In the genomic region with DNA sequence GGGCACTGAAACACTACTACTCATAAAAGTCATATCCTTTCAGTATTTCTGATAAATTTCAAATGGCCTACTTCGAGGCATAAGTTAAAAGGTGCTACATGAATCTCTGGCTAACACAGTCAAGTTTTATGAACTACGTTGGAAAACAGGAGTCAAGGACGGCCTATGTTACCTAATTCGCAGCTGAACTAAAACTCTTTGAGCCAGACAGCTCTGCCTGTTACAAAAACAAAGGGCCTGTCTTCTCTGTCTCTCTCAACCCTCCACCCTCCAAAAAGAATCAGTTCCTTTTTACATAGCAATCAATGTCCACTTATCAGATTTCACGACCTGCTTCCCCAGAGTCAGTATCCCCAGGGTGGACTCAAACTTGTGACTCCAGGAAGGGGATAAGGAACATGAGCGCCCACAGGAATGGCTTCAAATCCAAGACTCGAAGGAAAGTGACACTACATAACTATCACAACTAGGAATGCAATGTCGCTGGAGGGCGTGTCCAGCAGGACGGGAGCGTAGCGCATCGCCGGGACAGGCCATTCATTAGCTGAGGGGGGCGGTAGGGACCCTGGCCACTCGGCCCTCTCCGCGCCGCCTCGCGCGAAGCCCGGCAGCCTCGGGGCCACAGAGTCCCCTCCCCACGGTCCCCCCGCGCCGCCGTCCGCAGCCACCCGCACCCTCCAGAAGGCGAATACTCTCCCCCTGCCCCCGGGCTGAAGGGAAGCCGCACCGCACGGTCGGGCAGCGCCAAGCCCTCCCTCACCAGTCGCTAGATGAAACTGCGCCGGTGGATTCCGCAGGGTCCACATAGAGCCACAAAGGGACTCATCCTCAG, we compare ENCODE assay signal across 7 cellular contexts. TPM values are rescaled to one million over a fixed set of nuclear protein-coding genes. Genes with fewer than 3 reads are reported as not detected.
DNase-seq lines count a peak whose midpoint lies in the region; ATAC-seq and TF ChIP-seq lines count a peak whose summit lies in the region.

No MANE protein-coding gene starts in this region.

- peak overlapping the region; percentile 86 for H3K4me3 Mint-ChIP-seq in MCF 10A (ENCODE audit: unreplicated experiment)

- no peaks in the 10 kb centered on the region for H3K9me3 Mint-ChIP-seq in MCF 10A (ENCODE audit: unreplicated experiment)

- H2AFZ ChIP-seq in PC-9: peak overlapping the region; percentile 77

- H3K4me1 ChIP-seq in PC-9 (replicated peaks; ENCODE audit: insufficient read depth) (peaks cover 19% of the 10 kb centered on the region), iPS-20b (ENCODE audit: insufficient read depth, low read length) (peaks cover 16% of the 10 kb centered on the region), skeletal muscle satellite cell (ENCODE audit: control insufficient read depth, insufficient read depth, low read length) (peaks cover 17% of the 10 kb centered on the region)

- peaks cover 51% of the 10 kb centered on the region for H3K79me2 ChIP-seq in PC-9 (ENCODE audit: low read depth)

- peaks cover 6% of the 10 kb centered on the region for H4K20me1 ChIP-seq in PC-9 (ENCODE audit: insufficient read depth)

- no peak for TF ChIP-seq CTCF in PC-9 (conservative IDR thresholded peaks at IDR 0.05)
- TF ChIP-seq CTCF in MCF 10A (IDR thresholded peaks at IDR 0.05; ENCODE audit: unreplicated experiment): no peak

- POLR2A ChIA-PET in PC-9 (lab: Charles Lee; ENCODE audit: unreplicated experiment): no interaction called here
- POLR2A ChIA-PET in MCF 10A (lab: Yijun Ruan, JAX): interaction anchor here (0.5 to 3.8 kb wide), 12 partner anchors 12 to 820 kb away, joined by 3 to 82 read pairs (median 4); partner anchors contain the start of genes DOP1A, TPBG and UBE3D

- H3K9me2 ChIP-seq in PC-9 (ENCODE audit: insufficient read depth): no peaks in the 10 kb centered on the region

- BruUV-seq in PC-9 (replicated peaks; lab: Mats Ljungman, UMichigan) (TSS peak; percentile 46), MCF 10A (replicated peaks; lab: Mats Ljungman, UMichigan) (TSS peak; percentile 41)

- H3K36me3 Mint-ChIP-seq in MCF 10A (ENCODE audit: insufficient read depth, unreplicated experiment): peaks cover 4% of the 10 kb centered on the region

- H3K4me2 ChIP-seq in PC-9 (peak overlapping the region; percentile 79), skeletal muscle satellite cell (ENCODE audit: low read length) (peak overlapping the region; percentile 85)

- H3K36me3 ChIP-seq in PC-9 (ENCODE audit: low read depth): peaks cover 7% of the 10 kb centered on the region
- H3K36me3 ChIP-seq in iPS-20b (ENCODE audit: insufficient read depth, low read depth, low read length): peaks cover 19% of the 10 kb centered on the region; the same call in 1 of the 2 replicates
- H3K36me3 ChIP-seq in skeletal muscle satellite cell (ENCODE audit: insufficient read depth, low read length): no peaks in the 10 kb centered on the region

- H3K9me3 ChIP-seq in PC-9 (ENCODE audit: insufficient read depth, low read depth) (no peaks in the 10 kb centered on the region), iPS-20b (ENCODE audit: insufficient read depth, low read depth, low read length) (no peaks in the 10 kb centered on the region), skeletal muscle satellite cell (replicated peaks; ENCODE audit: low read length) (no peaks in the 10 kb centered on the region)

- CTCF ChIA-PET in PC-9 (lab: Charles Lee) (no interaction called here), MCF 10A (lab: Yijun Ruan, JAX) (interaction anchor here (0.5 to 4.2 kb wide), 5 partner anchors 807 to 1320 kb away, joined by 3 to 37 read pairs (median 8); partner anchors contain the start of genes DOP1A and UBE3D)

- H3K27me3 Mint-ChIP-seq in MCF 10A (ENCODE audit: insufficient read depth, unreplicated experiment): no peaks in the 10 kb centered on the region

- no peaks in the 10 kb centered on the region for H3K27me3 ChIP-seq in PC-9 (ENCODE audit: insufficient read depth, low read depth)
- H3K27me3 ChIP-seq in iPS-20b (ENCODE audit: insufficient read depth, low read length): no peaks in the 10 kb centered on the region
- no peaks in the 10 kb centered on the region for H3K27me3 ChIP-seq in skeletal muscle satellite cell (ENCODE audit: control insufficient read depth, insufficient read depth, low read length)

- H3K9ac ChIP-seq in iPS-20b (ENCODE audit: low read depth, low read length) (peak overlapping the region; percentile 95), skeletal muscle satellite cell (ENCODE audit: low read depth, low read length) (peak overlapping the region; percentile 97)

- H3K4me3 ChIP-seq in PC-9: peak overlapping the region; percentile 90
- peak overlapping the region; percentile 97 for H3K4me3 ChIP-seq in iPS-20b (ENCODE audit: low read length)
- peak overlapping the region; percentile 83 for H3K4me3 ChIP-seq in skeletal muscle satellite cell (ENCODE audit: low read length)

- DNase-seq in G401 (ENCODE audit: low spot score) (peak; percentile 73), PC-9 (peak; percentile 51 to 67), MCF 10A (ENCODE audit: unreplicated experiment) (peak; percentile 38)

- H3K27ac ChIP-seq in PC-9: peak overlapping the region; percentile 89
- peak overlapping the region; percentile 54 for H3K27ac ChIP-seq in iPS-20b (ENCODE audit: low read length)

- H3K4me1 Mint-ChIP-seq in MCF 10A (ENCODE audit: insufficient read depth, unreplicated experiment): peaks cover 31% of the 10 kb centered on the region

- H3K27ac Mint-ChIP-seq in MCF 10A (ENCODE audit: low read depth, unreplicated experiment): peak overlapping the region; percentile 95

- intact Hi-C loops in PC-9 (cut with micrococcal nuclease; ENCODE audit: unreplicated experiment): loop anchor here (5.0 to 10.0 kb wide), 2 partner anchors 948 to 1265 kb away; partner anchors contain the start of genes PGM3, PRSS35 and RWDD2A
- intact Hi-C loops in MCF 10A (cut with micrococcal nuclease): loop anchor here (5.0 to 10.0 kb wide), 2 partner anchors 945 to 1188 kb away; partner anchors contain the start of genes ME1, PGM3 and RWDD2A

- in situ Hi-C loops in G401 (cut with HindIII; ENCODE audit: low sequenced_read_pairs): no loop called here

- ATAC-seq in GM19463 (IDR thresholded peaks at IDR 0.05; ENCODE audit: unreplicated experiment) (peak; percentile 39), HG03469 (IDR thresholded peaks at IDR 0.05; ENCODE audit: unreplicated experiment) (peak; percentile 29)

- peaks cover 15% of the 10 kb centered on the region for H3F3A ChIP-seq in PC-9 (ENCODE audit: insufficient read depth, low read depth)

RNA-seq across cellular contexts. Expression of gene IBTK, which starts 0.5 kb away (rescaled TPM):
- total RNA-seq in G401 (2014; rRNA removed; shearing (Covaris generic)): 31.1 and 49.3 TPM in 2 replicates
- total RNA-seq in PC-9 (2021) (23.1 and 25.9 TPM in 2 replicates), MCF 10A (2022) (59.0 and 66.2 TPM in 2 replicates)
- 53.1 and 63.4 TPM in 2 replicates for total RNA-seq in skeletal muscle satellite cell (2012; rRNA removed)

Comparison
In these comparisons a context has a peak if more than half of its experiments do, and no peak if none do; other contexts are left out.
1. Peak in every context shown above with its lines: DNase-seq, ATAC-seq, H3K4me3 ChIP-seq and H3K27ac ChIP-seq.